Comparison of ENCODE assay signal across 25 cellular contexts in the genomic region with DNA sequence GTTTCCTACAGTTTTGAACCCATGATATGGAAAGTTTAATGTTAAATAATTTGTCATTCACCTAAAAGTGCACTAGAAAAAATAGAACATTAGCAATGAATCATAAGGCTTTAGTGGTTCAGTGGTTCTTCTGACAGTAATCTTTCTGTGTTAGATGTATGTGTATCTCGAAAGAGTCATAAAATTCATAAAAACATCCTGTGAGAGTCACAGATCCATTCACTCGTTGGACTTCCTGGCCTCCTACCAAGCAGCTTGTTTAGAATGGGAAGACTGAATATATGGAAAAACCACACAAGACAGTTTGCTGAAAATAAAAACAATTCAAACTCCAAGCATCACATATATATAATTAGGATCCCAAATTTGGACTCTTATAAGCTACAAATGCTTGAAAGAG. TPM values are rescaled to one million over a fixed set of nuclear protein-coding genes. Genes with fewer than 3 reads are reported as not detected.
DNase-seq lines count a peak whose midpoint lies in the region; ATAC-seq and TF ChIP-seq lines count a peak whose summit lies in the region.
"Had no signal": no experiment of that assay in that cellular context is flagged by ENCODE, and none has a peak within 500 bp of the region (broad histone marks: within the 10 kb centered on the region; RNA-seq: fewer than 3 reads in every experiment).

No MANE protein-coding gene starts in this region.

- H3K4me1 Mint-ChIP-seq in activated T-cell treated with anti-CD3 and anti-CD28 coated beads, Interleukin-2, amount 50 U/mL, for 72 hours (ENCODE audit: low read depth) = peaks cover 18% of the 10 kb centered on the region
- peaks cover 6% of the 10 kb centered on the region for H3K4me1 Mint-ChIP-seq in activated CD4-positive, alpha-beta T cell treated with anti-CD3 and anti-CD28 coated beads, Interleukin-2, amount 10 ng/mL, durations not matched to agents 7 days and 5 days

- 58 to 70% (median 59%) methylated on average over 2 of the region's 2 CpGs for WGBS in psoas muscle, 3 donors

- intact Hi-C loops in psoas muscle (cut with DNase I) = no loop called here

- no peak overlapping the region for H3K27ac ChIP-seq in psoas muscle
- H3K27ac ChIP-seq: SJCRH30, thoracic aorta had no signal

- H3K9me3 ChIP-seq in psoas muscle = no peaks in the 10 kb centered on the region
- H3K9me3 ChIP-seq: SJCRH30, thoracic aorta had no signal

- peaks cover 2 to 6% of the 10 kb centered on the region in 2 donors for H3K36me3 Mint-ChIP-seq in activated T-cell treated with anti-CD3 and anti-CD28 coated beads, Interleukin-2, amount 50 U/mL, for 72 hours (ENCODE audit: insufficient read depth in 2 of 2)
- peaks cover 4% of the 10 kb centered on the region for H3K36me3 Mint-ChIP-seq in activated CD4-positive, alpha-beta T cell treated with anti-CD3 and anti-CD28 coated beads, Interleukin-2, amount 10 ng/mL, durations not matched to agents 7 days and 5 days (ENCODE audit: low read depth)

- no peak overlapping the region for H3K4me3 Mint-ChIP-seq in activated T-cell treated with anti-CD3 and anti-CD28 coated beads, Interleukin-2, amount 50 U/mL, for 72 hours
- no peak overlapping the region for H3K4me3 Mint-ChIP-seq in activated CD4-positive, alpha-beta T cell treated with anti-CD3 and anti-CD28 coated beads, Interleukin-2, amount 10 ng/mL, durations not matched to agents 7 days and 5 days
- H3K4me3 Mint-ChIP-seq: activated CD4-positive, alpha-beta T cell treated with anti-CD3 and anti-CD28 coated beads for 36 hours; activated naive CD8-positive, alpha-beta T cell treated with anti-CD3 and anti-CD28 coated beads for 36 hours; B cell had no signal

- H3K4me3 ChIP-seq in fibroblast of the aortic adventitia (ENCODE audit: low read depth, low read length) = no peak overlapping the region
- no peak overlapping the region for H3K4me3 ChIP-seq in psoas muscle
- H3K4me3 ChIP-seq: lung, SJCRH30, thoracic aorta had no signal

- POLR2A ChIA-PET in activated CD4-positive, alpha-beta T cell treated with anti-CD3 and anti-CD28 coated beads, Interleukin-2, amount 10 ng/mL, durations not matched to agents 7 days and 5 days (lab: Charles Lee) = no interaction called here

- no peak for TF ChIP-seq CTCF in fibroblast of the aortic adventitia (IDR thresholded peaks at IDR 0.05; ENCODE audit: insufficient read depth, low read length)
- TF ChIP-seq CTCF in psoas muscle (IDR thresholded peaks at IDR 0.05) = no peak

- no peaks in the 10 kb centered on the region for H3K4me1 ChIP-seq in psoas muscle
- H3K4me1 ChIP-seq: SJCRH30 had no signal

- H3K9me3 Mint-ChIP-seq in activated T-cell treated with anti-CD3 and anti-CD28 coated beads, Interleukin-2, amount 50 U/mL, for 72 hours = no peaks in the 10 kb centered on the region
- H3K9me3 Mint-ChIP-seq in activated CD4-positive, alpha-beta T cell treated with anti-CD3 and anti-CD28 coated beads, Interleukin-2, amount 10 ng/mL, durations not matched to agents 7 days and 5 days = no peaks in the 10 kb centered on the region
- H3K9me3 Mint-ChIP-seq: activated naive CD8-positive, alpha-beta T cell treated with anti-CD3 and anti-CD28 coated beads for 36 hours; activated T-helper 2 cell treated with anti-CD3 and anti-CD28 coated beads, Interferon-gamma antibody, Interleukin-2, Interleukin-4, amounts not matched to agents 10 μg/mL and 5 μg/mL and 100 μg/mL, durations not matched to agents 14 hours and 24 hours and 36 hours had no signal

- ATAC-seq in activated T-cell treated with anti-CD3 and anti-CD28 coated beads, Interleukin-2, amount 50 U/mL, for 72 hours (replicated peaks in 1 of 2) = no peak
- ATAC-seq in HG03354 (IDR thresholded peaks at IDR 0.05; ENCODE audit: poor library complexity, severe bottlenecking, unreplicated experiment) (no peak), psoas muscle (no peak)
- ATAC-seq: activated CD4-positive, alpha-beta T cell treated with anti-CD3 and anti-CD28 coated beads for 36 hours; Panc1 had no signal

- no peaks in the 10 kb centered on the region for H3K27me3 ChIP-seq in psoas muscle (ENCODE audit: insufficient read depth in 3 of 3, low read length in 2 of 3)
- H3K27me3 ChIP-seq: SJCRH30 had no signal

- H3K27ac Mint-ChIP-seq in activated T-cell treated with anti-CD3 and anti-CD28 coated beads, Interleukin-2, amount 50 U/mL, for 72 hours = peak overlapping the region; percentile 19
- H3K27ac Mint-ChIP-seq in activated CD4-positive, alpha-beta T cell treated with anti-CD3 and anti-CD28 coated beads, Interleukin-2, amount 10 ng/mL, durations not matched to agents 7 days and 5 days = no peak overlapping the region
- H3K27ac Mint-ChIP-seq: activated CD4-positive, alpha-beta T cell treated with anti-CD3 and anti-CD28 coated beads for 36 hours; activated naive CD8-positive, alpha-beta T cell treated with anti-CD3 and anti-CD28 coated beads for 36 hours; activated T-helper 2 cell treated with anti-CD3 and anti-CD28 coated beads, Interferon-gamma antibody, Interleukin-2, Interleukin-4, amounts not matched to agents 10 μg/mL and 5 μg/mL and 100 μg/mL, durations not matched to agents 14 hours and 24 hours and 36 hours; B cell had no signal

- peaks cover 1% of the 10 kb centered on the region for H3K27me3 Mint-ChIP-seq in activated T-cell treated with anti-CD3 and anti-CD28 coated beads, Interleukin-2, amount 50 U/mL, for 72 hours (ENCODE audit: low read depth)
- no peaks in the 10 kb centered on the region for H3K27me3 Mint-ChIP-seq in activated CD4-positive, alpha-beta T cell treated with anti-CD3 and anti-CD28 coated beads, Interleukin-2, amount 10 ng/mL, durations not matched to agents 7 days and 5 days
- H3K27me3 Mint-ChIP-seq: B cell had no signal

- H3K36me3 ChIP-seq in psoas muscle (ENCODE audit: insufficient read depth in 1 of 2, low read depth in 1 of 2) = peaks cover 0 to 5% of the 10 kb centered on the region in 2 donors
- H3K36me3 ChIP-seq: thoracic aorta had no signal

- CTCF ChIA-PET in activated CD4-positive, alpha-beta T cell treated with anti-CD3 and anti-CD28 coated beads, Interleukin-2, amount 10 ng/mL, durations not matched to agents 7 days and 5 days (lab: Charles Lee) = interaction anchor here (0.9 kb wide), 1 partner anchor 11 kb away, joined by 3 read pairs; no protein-coding TSS in a partner anchor

- DNase-seq in activated T-cell treated with anti-CD3 and anti-CD28 coated beads, Interleukin-2, amount 50 U/mL, for 72 hours = no peak
- no peak for DNase-seq in activated T-cell treated with anti-CD3 and anti-CD28 coated beads, Interleukin-2, amount 50 U/mL, for 1 hour
- DNase-seq in amniotic epithelial cell (ENCODE audit: low read depth) (peak; percentile 61), fibroblast of the aortic adventitia (ENCODE audit: low read depth) (peak; percentile 19), psoas muscle (no peak)
- no peak for DNase-seq in activated CD4-positive, alpha-beta T cell treated with anti-CD3 and anti-CD28 coated beads, Interleukin-2, amount 10 ng/mL, durations not matched to agents 7 days and 5 days
- DNase-seq in stimulated activated CD8-positive, alpha-beta memory T cell treated with anti-CD3 and anti-CD28 coated beads, Interleukin-4, amount 100 ng/mL, for 48 hours = no peak
- DNase-seq: activated CD4-positive, alpha-beta T cell treated with anti-CD3 and anti-CD28 coated beads for 36 hours; activated naive CD8-positive, alpha-beta T cell treated with anti-CD3 and anti-CD28 coated beads for 36 hours; COR-L47; hippocampal formation; islet precursor cell; NCI-H1436 treated with DMSO at 0.1 percent for 48 hours; NCI-H510A; nucleus accumbens; SJCRH30; stimulated activated CD4-positive, alpha-beta T cell treated with anti-CD3 and anti-CD28 coated beads, Interleukin-4, amount 100 ng/mL, for 1 hour; stimulated activated naive CD4-positive, alpha-beta T cell treated with Interleukin-2 at 50 U/mL for 16 hours; T-helper 1 cell had no signal

RNA-seq across cellular contexts. Expression of gene ADNP2, which starts 34.8 kb away (rescaled TPM):
- total RNA-seq in activated T-cell treated with anti-CD3 and anti-CD28 coated beads, Interleukin-2, amount 50 U/mL, for 72 hours = 10 to 100 TPM; 25.1 to 33.4 TPM
- total RNA-seq in fibroblast of the aortic adventitia (ENCODE audit: low replicate concordance) (8.7 and 23.9 TPM in 2 replicates), psoas muscle (1 to 10 TPM; 3.1 to 4.6 (median 3.8) TPM)
- total RNA-seq in activated CD4-positive, alpha-beta T cell treated with anti-CD3 and anti-CD28 coated beads, Interleukin-2, amount 10 ng/mL, durations not matched to agents 7 days and 5 days = 10 to 100 TPM; 19.4 to 20.3 TPM
- 1 to 10 TPM; 1.5 to 3.4 (median 3.4) TPM for polyA plus RNA-seq in psoas muscle

Comparison
In these comparisons a context has a peak if more than half of its experiments do, and no peak if none do; other contexts are left out.
1. DNase-seq: peak in amniotic epithelial cell (single experiment) and fibroblast of the aortic adventitia (single experiment); none in activated T-cell treated with anti-CD3 and anti-CD28 coated beads, Interleukin-2, amount 50 U/mL, for 72 hours (0 of 2), activated T-cell treated with anti-CD3 and anti-CD28 coated beads, Interleukin-2, amount 50 U/mL, for 1 hour (single experiment), activated CD4-positive, alpha-beta T cell treated with anti-CD3 and anti-CD28 coated beads, Interleukin-2, amount 10 ng/mL, durations not matched to agents 7 days and 5 days (single experiment), psoas muscle (0 of 2) and stimulated activated CD8-positive, alpha-beta memory T cell treated with anti-CD3 and anti-CD28 coated beads, Interleukin-4, amount 100 ng/mL, for 48 hours (single experiment).